12 cellular contexts compared by ENCODE assay signal in the genomic region with DNA sequence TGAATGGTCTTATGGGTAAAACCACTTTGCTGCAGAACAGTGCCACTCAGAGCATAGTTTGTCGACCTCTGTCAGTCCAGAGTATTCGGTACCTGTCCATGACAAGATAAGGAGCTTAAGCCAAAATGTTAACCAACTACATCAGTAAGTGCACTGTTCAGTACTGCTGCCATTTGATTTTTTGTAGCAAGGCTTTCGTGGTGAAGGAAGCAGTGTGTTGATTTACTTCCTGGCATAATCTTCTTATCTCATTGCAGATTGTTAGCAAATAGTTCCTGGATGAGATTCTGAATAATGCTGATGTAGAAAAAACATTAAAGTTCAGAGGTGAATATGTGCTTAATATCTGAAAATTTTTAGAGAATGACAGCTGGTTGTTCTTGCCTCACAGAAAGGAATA.
A peak's percentile ranks its signal among the peaks of the same experiment; 100 is the strongest.
DNase-seq lines count a peak whose midpoint lies in the region; ATAC-seq and TF ChIP-seq lines count a peak whose summit lies in the region.
"Had no signal": no experiment of that assay in that cellular context is flagged by ENCODE, and none has a peak within 500 bp of the region (broad histone marks: within the 10 kb centered on the region; RNA-seq: fewer than 3 reads in every experiment).

No MANE protein-coding gene starts in this region.

- CTCF ChIA-PET in CD4-positive, alpha-beta T cell (lab: Charles Lee) = interaction anchor here (1.3 to 1.6 kb wide), 2 partner anchors 8 to 137 kb away, joined by 3 to 4 read pairs; no protein-coding TSS in a partner anchor
- CTCF ChIA-PET in naive thymus-derived CD4-positive, alpha-beta T cell (lab: Charles Lee) = interaction anchor here (0.6 to 10.8 kb wide), 3 partner anchors 23 to 137 kb away, joined by 3 to 108 read pairs (median 3); no protein-coding TSS in a partner anchor

- ATAC-seq in CD4-positive, alpha-beta T cell (ENCODE audit: poor library complexity) = no peak
- ATAC-seq in body of pancreas (peak; percentile 20), HG03565 (IDR thresholded peaks at IDR 0.05; ENCODE audit: unreplicated experiment) (no peak)
- no peak for ATAC-seq in naive thymus-derived CD4-positive, alpha-beta T cell

- no peaks in the 10 kb centered on the region for H3K4me1 ChIP-seq in body of pancreas
- peaks cover 35 to 52% of the 10 kb centered on the region in 2 donors for H3K4me1 ChIP-seq in naive thymus-derived CD4-positive, alpha-beta T cell (ENCODE audit: control insufficient read depth in 2 of 2, insufficient read depth in 2 of 2, low read length in 2 of 2)
- H3K4me1 ChIP-seq: transverse colon had no signal

- peak overlapping the region; percentile 94 for H3K27ac Mint-ChIP-seq in CD4-positive, alpha-beta T cell
- peak overlapping the region; percentile 92 to 99 (median 96) for H3K27ac Mint-ChIP-seq in naive thymus-derived CD4-positive, alpha-beta T cell
- H3K27ac Mint-ChIP-seq: nephron had no signal

- peaks cover 9% of the 10 kb centered on the region for H3K36me3 Mint-ChIP-seq in CD4-positive, alpha-beta T cell (ENCODE audit: low read depth)
- H3K36me3 Mint-ChIP-seq in naive thymus-derived CD4-positive, alpha-beta T cell = peaks cover 7 to 31% (median 9%) of the 10 kb centered on the region in 5 donors

- WGBS in body of pancreas, 2 donors = 27 to 41% methylated on average over 3 of the region's 3 CpGs

- peaks cover 3% of the 10 kb centered on the region for H3K9me3 ChIP-seq in CD4-positive, alpha-beta T cell (ENCODE audit: control insufficient read depth, low read length)
- H3K9me3 ChIP-seq in body of pancreas = no peaks in the 10 kb centered on the region
- no peaks in the 10 kb centered on the region for H3K9me3 ChIP-seq in naive thymus-derived CD4-positive, alpha-beta T cell (ENCODE audit: control insufficient read depth in 2 of 3, low read length in 3 of 3)
- H3K9me3 ChIP-seq: transverse colon had no signal

- H3K27me3 Mint-ChIP-seq in CD4-positive, alpha-beta T cell = no peaks in the 10 kb centered on the region
- no peaks in the 10 kb centered on the region for H3K27me3 Mint-ChIP-seq in naive thymus-derived CD4-positive, alpha-beta T cell

- peak overlapping the region; percentile 89 for H3K27ac ChIP-seq in CD4-positive, alpha-beta T cell (ENCODE audit: low read depth, low read length)
- no peak overlapping the region for H3K27ac ChIP-seq in body of pancreas
- peak overlapping the region; percentile 77 for H3K27ac ChIP-seq in naive thymus-derived CD4-positive, alpha-beta T cell (ENCODE audit: low read depth, low read length)

- TF ChIP-seq POLR2A in body of pancreas (IDR thresholded peaks at IDR 0.05) = no peak

- H3K4me3 ChIP-seq in Jurkat, Clone E6-1 (ENCODE audit: low read length) = no peak overlapping the region
- no peak overlapping the region for H3K4me3 ChIP-seq in body of pancreas
- H3K4me3 ChIP-seq in naive thymus-derived CD4-positive, alpha-beta T cell (ENCODE audit: low read length) = no peak overlapping the region
- H3K4me3 ChIP-seq: coronary artery, transverse colon had no signal

- H3K4me1 Mint-ChIP-seq in CD4-positive, alpha-beta T cell (ENCODE audit: low read depth) = peaks cover 58% of the 10 kb centered on the region
- H3K4me1 Mint-ChIP-seq in naive thymus-derived CD4-positive, alpha-beta T cell = peaks cover 36 to 73% (median 68%) of the 10 kb centered on the region in 7 donors

- H3K36me3 ChIP-seq in body of pancreas (replicated peaks in 1 of 2; ENCODE audit: insufficient read depth in 1 of 2, low read depth in 2 of 2) = no peaks in the 10 kb centered on the region
- no peaks in the 10 kb centered on the region for H3K36me3 ChIP-seq in naive thymus-derived CD4-positive, alpha-beta T cell (ENCODE audit: control insufficient read depth in 2 of 3, insufficient read depth in 3 of 3, low read length in 3 of 3)
- H3K36me3 ChIP-seq: transverse colon had no signal

- no peak for DNase-seq in CD4-positive, alpha-beta T cell
- peak; percentile 72 for DNase-seq in Jurkat, Clone E6-1 (ENCODE audit: low read depth, low spot score)
- DNase-seq in body of pancreas (no peak), KG1 (lab: John Stamatoyannopoulos, UW) (no peak), NCI-H82 (lab: John Stamatoyannopoulos, UW) (no peak), iPS-NIHi7 (ENCODE audit: extremely low spot score) (no peak)
- DNase-seq in naive thymus-derived CD4-positive, alpha-beta T cell = peak in 3 of 9 donors; percentile 25 to 28 (median 27)
- DNase-seq: NCI-H510A treated with DMSO at 0.1 percent for 48 hours, transverse colon had no signal

- no peak for TF ChIP-seq CTCF in CD4-positive, alpha-beta T cell (IDR thresholded peaks at IDR 0.05)
- TF ChIP-seq CTCF in body of pancreas (IDR thresholded peaks at IDR 0.05) = no peak

- intact Hi-C loops in CD4-positive, alpha-beta T cell (cut with DNase I, micrococcal nuclease) = loop anchor here (10.0 kb wide), 2 partner anchors 113 to 243 kb away; a partner anchor contains a TSS
- intact Hi-C loops in body of pancreas (cut with DNase I) = no loop called here
- intact Hi-C loops in naive thymus-derived CD4-positive, alpha-beta T cell (cut with micrococcal nuclease) = loop anchor here (1.0 to 10.0 kb wide), 4 partner anchors 16 to 1720 kb away; a partner anchor contains a TSS

- no peaks in the 10 kb centered on the region for H3K27me3 ChIP-seq in CD4-positive, alpha-beta T cell (ENCODE audit: control insufficient read depth, insufficient read depth, low read length)
- H3K27me3 ChIP-seq in body of pancreas = no peaks in the 10 kb centered on the region
- H3K27me3 ChIP-seq in naive thymus-derived CD4-positive, alpha-beta T cell (ENCODE audit: control insufficient read depth in 2 of 2, insufficient read depth in 2 of 2, low read length in 2 of 2) = no peaks in the 10 kb centered on the region
- H3K27me3 ChIP-seq: transverse colon had no signal

- H3K9me3 Mint-ChIP-seq in CD4-positive, alpha-beta T cell = peaks cover 5% of the 10 kb centered on the region
- H3K9me3 Mint-ChIP-seq in naive thymus-derived CD4-positive, alpha-beta T cell = peaks cover 0 to 25% (median 8%) of the 10 kb centered on the region in 11 donors

- POLR2A ChIA-PET in CD4-positive, alpha-beta T cell (lab: Charles Lee) = interaction anchor here (2.3 to 4.7 kb wide), 4 partner anchors 35 to 123 kb away, joined by 12 to 47 read pairs (median 13); a partner anchor contains a TSS
- POLR2A ChIA-PET in naive thymus-derived CD4-positive, alpha-beta T cell (lab: Charles Lee) = interaction anchor here (0.6 to 4.6 kb wide), 5 partner anchors 17 to 171 kb away, joined by 3 to 30 read pairs (median 8); no protein-coding TSS in a partner anchor

- peak overlapping the region; percentile 42 for H3K4me3 Mint-ChIP-seq in CD4-positive, alpha-beta T cell
- peak overlapping the region in 9 of 10 donors; percentile 10 to 85 (median 41) for H3K4me3 Mint-ChIP-seq in naive thymus-derived CD4-positive, alpha-beta T cell
- H3K4me3 Mint-ChIP-seq: nephron had no signal

Comparison
In these comparisons a context has a peak if more than half of its experiments do, and no peak if none do; other contexts are left out.
1. H3K27ac ChIP-seq: peak in CD4-positive, alpha-beta T cell (single experiment) and naive thymus-derived CD4-positive, alpha-beta T cell (single experiment); none in body of pancreas (0 of 4).